ENCODE assay signal across 1 cellular context in the genomic region with DNA sequence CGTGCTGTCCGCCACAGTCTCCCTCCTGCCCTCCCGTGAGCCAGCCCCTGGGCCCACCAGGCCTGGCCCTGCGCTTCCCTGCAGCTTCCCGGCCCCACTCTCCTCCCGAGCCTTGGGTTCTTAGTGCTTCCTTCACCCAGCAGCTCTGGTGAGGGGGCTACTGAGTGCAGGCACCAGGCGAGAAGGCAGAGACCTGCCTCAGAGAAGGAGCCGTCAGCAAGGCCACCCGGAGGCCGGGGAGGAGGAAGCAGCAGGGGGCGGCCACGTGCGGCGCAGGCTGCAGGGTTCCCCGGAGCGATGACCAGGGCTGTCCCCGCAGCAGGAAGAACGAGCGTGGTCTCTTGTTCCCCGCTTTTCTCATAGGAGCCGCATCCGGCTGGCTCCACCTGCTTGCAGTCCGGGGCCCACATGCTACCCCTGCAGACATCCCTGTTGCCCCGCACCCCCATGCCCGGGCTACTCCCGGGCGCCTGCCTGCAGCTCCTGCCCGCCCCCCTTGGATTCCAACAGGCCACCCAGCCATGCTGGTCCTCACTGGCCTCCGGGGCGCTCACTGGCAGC.
TF ChIP-seq lines count a peak whose summit lies in the region.

No MANE protein-coding gene starts in this region.

TF ChIP-seq in HepG2, 621 proteins besides CTCF, POLR2A, EP300 and RAD21 (continued from another document and continues in another):
- no peak for TF ChIP-seq ZNF34 (CRISPR knock-in tag; IDR thresholded peaks at IDR 0.05; ENCODE audit: borderline replicate concordance)
- TF ChIP-seq ZNF891 (CRISPR knock-in tag; IDR thresholded peaks at IDR 0.05) = peak; percentile 43; the same call in 1 of the 2 replicates
- TF ChIP-seq PAF1 (CRISPR knock-in tag; IDR thresholded peaks at IDR 0.05) = no peak
- TF ChIP-seq ATM (IDR thresholded peaks at IDR 0.05; ENCODE audit: borderline replicate concordance) = no peak
- TF ChIP-seq NFKB2 (CRISPR knock-in tag; IDR thresholded peaks at IDR 0.05; ENCODE audit: borderline replicate concordance) = peak; percentile 89; the same call in 1 of the 2 replicates
- TF ChIP-seq NAIF1 (CRISPR knock-in tag; IDR thresholded peaks at IDR 0.05; ENCODE audit: borderline replicate concordance) = no peak
- TF ChIP-seq CHCHD3 (CRISPR knock-in tag; IDR thresholded peaks at IDR 0.05) = peak; percentile 71; the same call in 1 of the 2 replicates
- TF ChIP-seq, protein P1, sequence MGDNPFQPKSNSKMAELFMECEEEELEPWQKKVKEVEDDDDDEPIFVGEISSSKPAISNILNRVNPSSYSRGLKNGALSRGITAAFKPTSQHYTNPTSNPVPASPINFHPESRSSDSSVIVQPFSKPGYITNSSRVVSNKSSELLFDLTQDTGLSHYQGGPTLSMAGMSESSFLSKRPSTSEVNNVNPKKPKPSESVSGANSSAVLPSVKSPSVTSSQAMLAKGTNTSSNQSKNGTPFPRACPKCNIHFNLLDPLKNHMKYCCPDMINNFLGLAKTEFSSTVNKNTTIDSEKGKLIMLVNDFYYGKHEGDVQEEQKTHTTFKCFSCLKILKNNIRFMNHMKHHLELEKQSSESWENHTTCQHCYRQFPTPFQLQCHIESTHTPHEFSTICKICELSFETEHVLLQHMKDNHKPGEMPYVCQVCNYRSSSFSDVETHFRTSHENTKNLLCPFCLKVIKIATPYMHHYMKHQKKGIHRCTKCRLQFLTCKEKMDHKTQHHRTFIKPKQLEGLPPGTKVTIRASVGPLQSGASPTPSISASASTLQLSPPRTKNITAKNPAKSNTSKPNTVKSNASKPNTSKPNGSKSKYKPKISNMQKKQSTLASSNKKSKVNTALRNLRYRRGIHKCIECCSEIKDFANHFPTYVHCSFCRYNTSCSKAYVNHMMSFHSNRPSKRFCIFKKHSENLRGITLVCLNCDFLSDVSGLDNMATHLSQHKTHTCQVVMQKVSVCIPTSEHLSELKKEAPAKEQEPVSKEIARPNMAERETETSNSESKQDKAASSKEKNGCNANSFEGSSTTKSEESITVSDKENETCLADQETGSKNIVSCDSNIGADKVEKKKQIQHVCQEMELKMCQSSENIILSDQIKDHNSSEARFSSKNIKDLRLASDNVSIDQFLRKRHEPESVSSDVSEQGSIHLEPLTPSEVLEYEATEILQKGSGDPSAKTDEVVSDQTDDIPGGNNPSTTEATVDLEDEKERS (CRISPR knock-in tag; IDR thresholded peaks at IDR 0.05) = 0 out of 2 replicates have a peak, but pooled peaks have one; percentile 48
- TF ChIP-seq NR2F1 (CRISPR knock-in tag; IDR thresholded peaks at IDR 0.05) = no peak
- no peak for TF ChIP-seq CEBPG (CRISPR knock-in tag; IDR thresholded peaks at IDR 0.05)
- TF ChIP-seq, protein P2, sequence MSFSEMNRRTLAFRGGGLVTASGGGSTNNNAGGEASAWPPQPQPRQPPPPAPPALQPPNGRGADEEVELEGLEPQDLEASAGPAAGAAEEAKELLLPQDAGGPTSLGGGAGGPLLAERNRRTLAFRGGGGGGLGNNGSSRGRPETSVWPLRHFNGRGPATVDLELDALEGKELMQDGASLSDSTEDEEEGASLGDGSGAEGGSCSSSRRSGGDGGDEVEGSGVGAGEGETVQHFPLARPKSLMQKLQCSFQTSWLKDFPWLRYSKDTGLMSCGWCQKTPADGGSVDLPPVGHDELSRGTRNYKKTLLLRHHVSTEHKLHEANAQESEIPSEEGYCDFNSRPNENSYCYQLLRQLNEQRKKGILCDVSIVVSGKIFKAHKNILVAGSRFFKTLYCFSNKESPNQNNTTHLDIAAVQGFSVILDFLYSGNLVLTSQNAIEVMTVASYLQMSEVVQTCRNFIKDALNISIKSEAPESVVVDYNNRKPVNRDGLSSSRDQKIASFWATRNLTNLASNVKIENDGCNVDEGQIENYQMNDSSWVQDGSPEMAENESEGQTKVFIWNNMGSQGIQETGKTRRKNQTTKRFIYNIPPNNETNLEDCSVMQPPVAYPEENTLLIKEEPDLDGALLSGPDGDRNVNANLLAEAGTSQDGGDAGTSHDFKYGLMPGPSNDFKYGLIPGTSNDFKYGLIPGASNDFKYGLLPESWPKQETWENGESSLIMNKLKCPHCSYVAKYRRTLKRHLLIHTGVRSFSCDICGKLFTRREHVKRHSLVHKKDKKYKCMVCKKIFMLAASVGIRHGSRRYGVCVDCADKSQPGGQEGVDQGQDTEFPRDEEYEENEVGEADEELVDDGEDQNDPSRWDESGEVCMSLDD (CRISPR knock-in tag; IDR thresholded peaks at IDR 0.05; ENCODE audit: borderline replicate concordance) = peak; percentile 88
- peak; percentile 70 for TF ChIP-seq IKZF4 (CRISPR knock-in tag; IDR thresholded peaks at IDR 0.05; ENCODE audit: borderline replicate concordance, low read depth, not compliant biosample characterization)
- TF ChIP-seq ZNF10 (CRISPR knock-in tag; IDR thresholded peaks at IDR 0.05; ENCODE audit: borderline replicate concordance, low read depth) = no peak
- TF ChIP-seq ZNF33B (CRISPR knock-in tag; IDR thresholded peaks at IDR 0.05) = peak; percentile 90; the same call in 1 of the 2 replicates
- no peak for TF ChIP-seq ZSCAN22 (CRISPR knock-in tag; IDR thresholded peaks at IDR 0.05)
- TF ChIP-seq PHF21A (CRISPR knock-in tag; IDR thresholded peaks at IDR 0.05) = no peak
- 0 out of 2 replicates have a peak, but pooled peaks have one; percentile 37 for TF ChIP-seq ZNF253 (CRISPR knock-in tag; IDR thresholded peaks at IDR 0.05; ENCODE audit: borderline replicate concordance)
- peak; percentile 91; the same call in 1 of the 2 replicates for TF ChIP-seq NFIB (CRISPR knock-in tag; IDR thresholded peaks at IDR 0.05; ENCODE audit: borderline replicate concordance)
- no peak for TF ChIP-seq HCFC1 (IDR thresholded peaks at IDR 0.05; ENCODE audit: low read depth, low read length)
- TF ChIP-seq MYC (CRISPR knock-in tag; IDR thresholded peaks at IDR 0.05; ENCODE audit: borderline replicate concordance) = peak; percentile 93
- TF ChIP-seq PHF20 (CRISPR knock-in tag; IDR thresholded peaks at IDR 0.05) = peak; percentile 51; the same call in 1 of the 2 replicates
- no peak for TF ChIP-seq ZNF670 (CRISPR knock-in tag; IDR thresholded peaks at IDR 0.05; ENCODE audit: borderline replicate concordance)
- no peak for TF ChIP-seq RFX3 (CRISPR knock-in tag; IDR thresholded peaks at IDR 0.05)
- TF ChIP-seq ZNF709 (CRISPR knock-in tag; IDR thresholded peaks at IDR 0.05) = peak; percentile 82; the same call in 1 of the 2 replicates
- no peak for TF ChIP-seq ZNF660 (CRISPR knock-in tag; IDR thresholded peaks at IDR 0.05; ENCODE audit: borderline replicate concordance, low read depth)
- peak; percentile 86; the same call in 1 of the 2 replicates for TF ChIP-seq ZNF782 (CRISPR knock-in tag; IDR thresholded peaks at IDR 0.05; ENCODE audit: borderline replicate concordance)
- TF ChIP-seq TBL1XR1 (IDR thresholded peaks at IDR 0.05; ENCODE audit: borderline replicate concordance, low read length, partially characterized antibody) = no peak
- TF ChIP-seq, protein P3, sequence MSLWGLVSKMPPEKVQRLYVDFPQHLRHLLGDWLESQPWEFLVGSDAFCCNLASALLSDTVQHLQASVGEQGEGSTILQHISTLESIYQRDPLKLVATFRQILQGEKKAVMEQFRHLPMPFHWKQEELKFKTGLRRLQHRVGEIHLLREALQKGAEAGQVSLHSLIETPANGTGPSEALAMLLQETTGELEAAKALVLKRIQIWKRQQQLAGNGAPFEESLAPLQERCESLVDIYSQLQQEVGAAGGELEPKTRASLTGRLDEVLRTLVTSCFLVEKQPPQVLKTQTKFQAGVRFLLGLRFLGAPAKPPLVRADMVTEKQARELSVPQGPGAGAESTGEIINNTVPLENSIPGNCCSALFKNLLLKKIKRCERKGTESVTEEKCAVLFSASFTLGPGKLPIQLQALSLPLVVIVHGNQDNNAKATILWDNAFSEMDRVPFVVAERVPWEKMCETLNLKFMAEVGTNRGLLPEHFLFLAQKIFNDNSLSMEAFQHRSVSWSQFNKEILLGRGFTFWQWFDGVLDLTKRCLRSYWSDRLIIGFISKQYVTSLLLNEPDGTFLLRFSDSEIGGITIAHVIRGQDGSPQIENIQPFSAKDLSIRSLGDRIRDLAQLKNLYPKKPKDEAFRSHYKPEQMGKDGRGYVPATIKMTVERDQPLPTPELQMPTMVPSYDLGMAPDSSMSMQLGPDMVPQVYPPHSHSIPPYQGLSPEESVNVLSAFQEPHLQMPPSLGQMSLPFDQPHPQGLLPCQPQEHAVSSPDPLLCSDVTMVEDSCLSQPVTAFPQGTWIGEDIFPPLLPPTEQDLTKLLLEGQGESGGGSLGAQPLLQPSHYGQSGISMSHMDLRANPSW (CRISPR knock-in tag; IDR thresholded peaks at IDR 0.05; ENCODE audit: borderline replicate concordance) = no peak
- no peak for TF ChIP-seq NR2F2 (IDR thresholded peaks at IDR 0.05; ENCODE audit: borderline replicate concordance, low read depth)
- TF ChIP-seq HDAC1 (CRISPR knock-in tag; IDR thresholded peaks at IDR 0.05) = no peak; the same call in 1 of the 2 replicates
- TF ChIP-seq SMAD1 (CRISPR knock-in tag; IDR thresholded peaks at IDR 0.05; ENCODE audit: borderline replicate concordance, low read depth) = no peak
- no peak for TF ChIP-seq ATRX (CRISPR knock-in tag; IDR thresholded peaks at IDR 0.05; ENCODE audit: borderline replicate concordance)
- TF ChIP-seq FOXO1 (CRISPR knock-in tag; IDR thresholded peaks at IDR 0.05) = peak; percentile 43; the same call in 1 of the 2 replicates
- TF ChIP-seq, protein P4, sequence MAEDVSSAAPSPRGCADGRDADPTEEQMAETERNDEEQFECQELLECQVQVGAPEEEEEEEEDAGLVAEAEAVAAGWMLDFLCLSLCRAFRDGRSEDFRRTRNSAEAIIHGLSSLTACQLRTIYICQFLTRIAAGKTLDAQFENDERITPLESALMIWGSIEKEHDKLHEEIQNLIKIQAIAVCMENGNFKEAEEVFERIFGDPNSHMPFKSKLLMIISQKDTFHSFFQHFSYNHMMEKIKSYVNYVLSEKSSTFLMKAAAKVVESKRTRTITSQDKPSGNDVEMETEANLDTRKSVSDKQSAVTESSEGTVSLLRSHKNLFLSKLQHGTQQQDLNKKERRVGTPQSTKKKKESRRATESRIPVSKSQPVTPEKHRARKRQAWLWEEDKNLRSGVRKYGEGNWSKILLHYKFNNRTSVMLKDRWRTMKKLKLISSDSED (CRISPR knock-in tag; IDR thresholded peaks at IDR 0.05) = no peak
- TF ChIP-seq NCOA2 (CRISPR knock-in tag; IDR thresholded peaks at IDR 0.05) = peak; percentile 38; the same call in 1 of the 2 replicates
- no peak for TF ChIP-seq KLF6 (CRISPR knock-in tag; IDR thresholded peaks at IDR 0.05)
- TF ChIP-seq NFE2 (CRISPR knock-in tag; IDR thresholded peaks at IDR 0.05) = no peak
- TF ChIP-seq GPN1 (CRISPR knock-in tag; IDR thresholded peaks at IDR 0.05; ENCODE audit: borderline replicate concordance) = no peak
- no peak for TF ChIP-seq CHD4 (IDR thresholded peaks at IDR 0.05; ENCODE audit: borderline replicate concordance, low read length)
- no peak for TF ChIP-seq SNRNP70 (IDR thresholded peaks at IDR 0.05; ENCODE audit: low read depth, low read length)
- peak; percentile 90; the same call in 1 of the 2 replicates for TF ChIP-seq EED (CRISPR knock-in tag; IDR thresholded peaks at IDR 0.05)
- TF ChIP-seq RBM22 (optimal IDR thresholded peaks at IDR 0.05; ENCODE audit: low read length) = no peak
- TF ChIP-seq, protein P5, sequence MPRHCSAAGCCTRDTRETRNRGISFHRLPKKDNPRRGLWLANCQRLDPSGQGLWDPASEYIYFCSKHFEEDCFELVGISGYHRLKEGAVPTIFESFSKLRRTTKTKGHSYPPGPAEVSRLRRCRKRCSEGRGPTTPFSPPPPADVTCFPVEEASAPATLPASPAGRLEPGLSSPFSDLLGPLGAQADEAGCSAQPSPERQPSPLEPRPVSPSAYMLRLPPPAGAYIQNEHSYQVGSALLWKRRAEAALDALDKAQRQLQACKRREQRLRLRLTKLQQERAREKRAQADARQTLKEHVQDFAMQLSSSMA (CRISPR knock-in tag; IDR thresholded peaks at IDR 0.05) = peak; percentile 28; the same call in 1 of the 2 replicates
- 0 out of 2 replicates have a peak, but pooled peaks have one; percentile 54 for TF ChIP-seq NFKBIZ (CRISPR knock-in tag; IDR thresholded peaks at IDR 0.05)
- no peak; the same call in 1 of the 2 replicates for TF ChIP-seq KDM4B (CRISPR knock-in tag; IDR thresholded peaks at IDR 0.05)
- TF ChIP-seq ZNF792 (CRISPR knock-in tag; IDR thresholded peaks at IDR 0.05) = no peak
- no peak for TF ChIP-seq SIX1 (CRISPR knock-in tag; IDR thresholded peaks at IDR 0.05; ENCODE audit: borderline replicate concordance)
- TF ChIP-seq NPAS2 (CRISPR knock-in tag; IDR thresholded peaks at IDR 0.05; ENCODE audit: borderline replicate concordance) = no peak
- TF ChIP-seq ZNF773 (CRISPR knock-in tag; IDR thresholded peaks at IDR 0.05; ENCODE audit: borderline replicate concordance) = peak; percentile 86; the same call in 1 of the 2 replicates
- TF ChIP-seq ZNF530 (CRISPR knock-in tag; IDR thresholded peaks at IDR 0.05; ENCODE audit: low read depth) = no peak
- TF ChIP-seq ZNF546 (CRISPR knock-in tag; conservative IDR thresholded peaks at IDR 0.05) = peak; percentile 97
- TF ChIP-seq, protein P6, sequence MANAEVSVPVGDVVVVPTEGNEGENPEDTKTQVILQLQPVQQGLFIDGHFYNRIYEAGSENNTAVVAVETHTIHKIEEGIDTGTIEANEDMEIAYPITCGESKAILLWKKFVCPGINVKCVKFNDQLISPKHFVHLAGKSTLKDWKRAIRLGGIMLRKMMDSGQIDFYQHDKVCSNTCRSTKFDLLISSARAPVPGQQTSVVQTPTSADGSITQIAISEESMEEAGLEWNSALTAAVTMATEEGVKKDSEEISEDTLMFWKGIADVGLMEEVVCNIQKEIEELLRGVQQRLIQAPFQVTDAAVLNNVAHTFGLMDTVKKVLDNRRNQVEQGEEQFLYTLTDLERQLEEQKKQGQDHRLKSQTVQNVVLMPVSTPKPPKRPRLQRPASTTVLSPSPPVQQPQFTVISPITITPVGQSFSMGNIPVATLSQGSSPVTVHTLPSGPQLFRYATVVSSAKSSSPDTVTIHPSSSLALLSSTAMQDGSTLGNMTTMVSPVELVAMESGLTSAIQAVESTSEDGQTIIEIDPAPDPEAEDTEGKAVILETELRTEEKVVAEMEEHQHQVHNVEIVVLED (CRISPR knock-in tag; IDR thresholded peaks at IDR 0.05; ENCODE audit: borderline replicate concordance) = peak; percentile 31; the same call in 1 of the 2 replicates
- TF ChIP-seq TOPORS (CRISPR knock-in tag; IDR thresholded peaks at IDR 0.05) = peak; percentile 62; the same call in 1 of the 2 replicates
- no peak for TF ChIP-seq RFX1 (IDR thresholded peaks at IDR 0.05)
- TF ChIP-seq KAT7 (CRISPR knock-in tag; IDR thresholded peaks at IDR 0.05; ENCODE audit: borderline replicate concordance) = no peak
- 0 out of 2 replicates have a peak, but pooled peaks have one; percentile 47 for TF ChIP-seq REL (CRISPR knock-in tag; conservative IDR thresholded peaks at IDR 0.05)
- TF ChIP-seq, protein P7, sequence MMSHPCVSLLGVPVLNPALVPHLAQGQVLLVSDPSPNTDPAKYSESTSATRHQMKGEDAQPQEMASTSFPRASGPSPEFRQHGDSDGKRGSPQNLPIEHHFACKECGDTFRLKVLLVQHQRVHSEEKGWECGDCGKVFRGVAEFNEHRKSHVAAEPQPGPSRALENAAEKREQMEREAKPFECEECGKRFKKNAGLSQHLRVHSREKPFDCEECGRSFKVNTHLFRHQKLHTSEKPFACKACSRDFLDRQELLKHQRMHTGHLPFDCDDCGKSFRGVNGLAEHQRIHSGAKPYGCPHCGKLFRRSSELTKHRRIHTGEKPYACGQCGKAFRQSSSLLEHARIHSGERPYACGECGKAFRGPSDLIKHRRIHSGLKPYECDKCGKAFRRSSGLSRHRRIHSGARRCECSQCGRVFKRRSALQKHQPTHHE (CRISPR knock-in tag; IDR thresholded peaks at IDR 0.05; ENCODE audit: borderline replicate concordance) = no peak
- no peak for TF ChIP-seq ZNF329 (CRISPR knock-in tag; IDR thresholded peaks at IDR 0.05; ENCODE audit: low read depth)
- TF ChIP-seq ZBTB20 (CRISPR knock-in tag; IDR thresholded peaks at IDR 0.05; ENCODE audit: borderline replicate concordance, low read depth) = peak; percentile 89; the same call in 1 of the 2 replicates
- TF ChIP-seq GZF1 (CRISPR knock-in tag; IDR thresholded peaks at IDR 0.05) = no peak
